Comparison of ENCODE assay signal across 17 cellular contexts in genomic region chr6:52124126-52125121, GRCh38. TPM values are rescaled to one million over a fixed set of nuclear protein-coding genes. Genes with fewer than 3 reads are reported as not detected.
"Had no signal": no experiment of that assay in that cellular context is flagged by ENCODE, and none has a peak within 500 bp of the region (broad histone marks: within the 10 kb centered on the region; RNA-seq: fewer than 3 reads in every experiment).

No MANE protein-coding gene starts in this region.

- ATAC-seq: left colon, mucosa of descending colon, natural killer cell had no signal

- DNase-seq: activated CD4-positive, alpha-beta T cell treated with anti-CD3 and anti-CD28 coated beads for 1 hour; activated CD4-positive, alpha-beta T cell treated with anti-CD3 and anti-CD28 coated beads, Interleukin-2, amount 50 U/mL, for 48 hours; activated naive CD4-positive, alpha-beta T cell treated with anti-CD3 and anti-CD28 coated beads, Interleukin-2, amount 10 ng/mL, durations not matched to agents 7 days and 5 days; caudate nucleus; colonic mucosa; esophagus squamous epithelium; glutamatergic neuron; left colon; mucosa of descending colon; natural killer cell; nucleus accumbens had no signal

- H3K9me3 ChIP-seq: colonic mucosa, esophagus squamous epithelium, prostate gland, suprapubic skin had no signal

- H3K27me3 ChIP-seq: colonic mucosa, esophagus squamous epithelium, suprapubic skin had no signal

- H3K4me3 ChIP-seq: colonic mucosa, esophagus squamous epithelium, mucosa of descending colon, prostate gland, smooth muscle cell, suprapubic skin had no signal

- H3K4me1 ChIP-seq: colonic mucosa, esophagus squamous epithelium, prostate gland, suprapubic skin had no signal

- H3K36me3 ChIP-seq: colonic mucosa, esophagus squamous epithelium, prostate gland, suprapubic skin had no signal

- H3K4me2 ChIP-seq: smooth muscle cell had no signal

- H3K27ac ChIP-seq: colonic mucosa, esophagus squamous epithelium, prostate gland, suprapubic skin had no signal

RNA-seq across cellular contexts. Expression of gene PKHD1, which starts 37.0 kb away (rescaled TPM):
- total RNA-seq: activated T-helper 2 cell treated with anti-CD3 and anti-CD28 coated beads, Interferon-gamma antibody, Interleukin-2, Interleukin-4, amounts not matched to agents 10 μg/mL and 5 μg/mL and 100 μg/mL, durations not matched to agents 14 hours and 24 hours and 36 hours; fibroblast of villous mesenchyme; natural killer cell; smooth muscle cell; T-helper 1 cell treated with Interleukin-12 subunit alpha and Interleukin-12 subunit beta and Interleukin-4 antibody, amounts not matched to agents 30 ng/mL and 1 ng/mL, for 36 hours had no signal
- polyA plus RNA-seq: smooth muscle cell had no signal
